ENCODE assay signal across 8 cellular contexts in genomic region chr1:150696995-150697927, GRCh38. TPM values are rescaled to one million over a fixed set of nuclear protein-coding genes. Genes with fewer than 3 reads are reported as not detected.
DNase-seq lines count a peak whose midpoint lies in the region; ATAC-seq and TF ChIP-seq lines count a peak whose summit lies in the region.

GOLPH3L (minus strand) TSS chr1:150697154; CDS start chr1:150694838, 2,316 bp downstream.

- H3K27ac ChIP-seq in testis, result peak within 1 kb of the TSS; percentile 15 to 55

- DNase-seq in GM04503 (ENCODE audit: low read depth) (peak; percentile 98), NCI-H1092 (lab: John Stamatoyannopoulos, UW) (peak; percentile 99), glomerular visceral epithelial cell (ENCODE audit: extremely low spot score) (peak; percentile 99), omental fat pad (ENCODE audit: low spot score) (peak; percentile 72), testis (peak; percentile 98)

- H3K9me3 ChIP-seq in testis, result no peaks in the 10 kb centered on the region

- H3K27ac Mint-ChIP-seq in activated naive CD8-positive, alpha-beta T cell, result peak within 1 kb of the TSS; percentile 86

- H3K36me3 Mint-ChIP-seq in activated naive CD8-positive, alpha-beta T cell, result peaks cover 2% of the 10 kb centered on the region

- H3K27me3 ChIP-seq in testis, result no peaks in the 10 kb centered on the region

- intact Hi-C loops in testis (cut with DNase I; ENCODE audit: low total_unique reads), result no loop called here

- ATAC-seq in HG02588 (IDR thresholded peaks at IDR 0.05; ENCODE audit: unreplicated experiment) (peak; percentile 99), SK-N-SH treated with all-trans-retinoic acid at 6 μM for 48 hours (peak; percentile 100), omental fat pad (ENCODE audit: low FRiP score) (peak; percentile 100)

- H3K36me3 ChIP-seq in testis (ENCODE audit: low read depth, missing control alignments), result no peaks in the 10 kb centered on the region

- H3K4me3 ChIP-seq in testis, result peak within 1 kb of the TSS; percentile 59 to 72

- H3K4me1 ChIP-seq in testis, result peaks cover 10% of the 10 kb centered on the region

- peaks cover 36% of the 10 kb centered on the region for H3K4me1 Mint-ChIP-seq in activated naive CD8-positive, alpha-beta T cell (ENCODE audit: low read depth)

- H3K9me3 Mint-ChIP-seq in activated naive CD8-positive, alpha-beta T cell (ENCODE audit: low read depth), result no peaks in the 10 kb centered on the region

- 2 to 4% methylated on average over 18 of the region's 18 CpGs for WGBS in testis, 2 donors

- TF ChIP-seq CTCF in omental fat pad (IDR thresholded peaks at IDR 0.05), result no peak
- no peak for TF ChIP-seq CTCF in testis (IDR thresholded peaks at IDR 0.05)

- TF ChIP-seq POLR2A in testis (IDR thresholded peaks at IDR 0.05), result no peak

- H3K27me3 Mint-ChIP-seq in activated naive CD8-positive, alpha-beta T cell, result peaks cover 1% of the 10 kb centered on the region

- H3K4me3 Mint-ChIP-seq in activated naive CD8-positive, alpha-beta T cell, result peak within 1 kb of the TSS; percentile 100

TF ChIP-seq in SK-N-SH treated with all-trans-retinoic acid at 6 μM for 48 hours, 23 proteins besides CTCF, POLR2A, EP300 and RAD21:
- no peak for TF ChIP-seq TCF4 (CRISPR knock-in tag; IDR thresholded peaks at IDR 0.05; ENCODE audit: borderline replicate concordance)
- no peak for TF ChIP-seq ARNTL (CRISPR knock-in tag; IDR thresholded peaks at IDR 0.05; ENCODE audit: borderline replicate concordance, low read depth)
- no peak for TF ChIP-seq OSR1 (CRISPR knock-in tag; IDR thresholded peaks at IDR 0.05)
- no peak for TF ChIP-seq ZNF70 (CRISPR knock-in tag; IDR thresholded peaks at IDR 0.05)
- no peak for TF ChIP-seq ZNF565 (CRISPR knock-in tag; conservative IDR thresholded peaks at IDR 0.05; ENCODE audit: low read depth)
- no peak for TF ChIP-seq TSHZ2 (CRISPR knock-in tag; IDR thresholded peaks at IDR 0.05)
- TF ChIP-seq ZFP30 (CRISPR knock-in tag; IDR thresholded peaks at IDR 0.05), result no peak
- no peak for TF ChIP-seq ZFP3 (CRISPR knock-in tag; IDR thresholded peaks at IDR 0.05)
- TF ChIP-seq GLIS3 (CRISPR knock-in tag; IDR thresholded peaks at IDR 0.05), result no peak
- no peak for TF ChIP-seq CSRNP3 (CRISPR knock-in tag; IDR thresholded peaks at IDR 0.05)
- TF ChIP-seq ESRRG (CRISPR knock-in tag; IDR thresholded peaks at IDR 0.05), result no peak
- TF ChIP-seq SNAI2 (CRISPR knock-in tag; IDR thresholded peaks at IDR 0.05), result no peak
- TF ChIP-seq TOX (CRISPR knock-in tag; IDR thresholded peaks at IDR 0.05; ENCODE audit: borderline replicate concordance), result no peak
- TF ChIP-seq PATZ1 (CRISPR knock-in tag; IDR thresholded peaks at IDR 0.05; ENCODE audit: borderline replicate concordance), result no peak
- TF ChIP-seq ISL1 (CRISPR knock-in tag; IDR thresholded peaks at IDR 0.05), result no peak
- no peak for TF ChIP-seq PPARA (CRISPR knock-in tag; IDR thresholded peaks at IDR 0.05; ENCODE audit: borderline replicate concordance)
- TF ChIP-seq RARB (CRISPR knock-in tag; IDR thresholded peaks at IDR 0.05), result no peak
- no peak for TF ChIP-seq POU6F1 (CRISPR knock-in tag; IDR thresholded peaks at IDR 0.05; ENCODE audit: borderline replicate concordance, low read depth)
- no peak for TF ChIP-seq ZNF8 (CRISPR knock-in tag; IDR thresholded peaks at IDR 0.05)

RNA-seq across cellular contexts. Expression of gene GOLPH3L, which starts in this region (rescaled TPM):
- total RNA-seq in omental fat pad, result 10 to 100 TPM; 12.4 to 19.5 (median 17.9) TPM
- 10 to 100 TPM; 18.7 to 19.9 TPM for total RNA-seq in testis
- 26.8 TPM for polyA plus RNA-seq in testis (ENCODE audit: insufficient read depth, low read depth, low replicate concordance)

Comparison
In these comparisons a context has a peak if more than half of its experiments do, and no peak if none do; other contexts are left out.
1. Peak in every context shown above with its lines: DNase-seq, ATAC-seq, H3K4me3 ChIP-seq and H3K27ac ChIP-seq.